ENCODE assay signal across 7 cellular contexts in the genomic region with DNA sequence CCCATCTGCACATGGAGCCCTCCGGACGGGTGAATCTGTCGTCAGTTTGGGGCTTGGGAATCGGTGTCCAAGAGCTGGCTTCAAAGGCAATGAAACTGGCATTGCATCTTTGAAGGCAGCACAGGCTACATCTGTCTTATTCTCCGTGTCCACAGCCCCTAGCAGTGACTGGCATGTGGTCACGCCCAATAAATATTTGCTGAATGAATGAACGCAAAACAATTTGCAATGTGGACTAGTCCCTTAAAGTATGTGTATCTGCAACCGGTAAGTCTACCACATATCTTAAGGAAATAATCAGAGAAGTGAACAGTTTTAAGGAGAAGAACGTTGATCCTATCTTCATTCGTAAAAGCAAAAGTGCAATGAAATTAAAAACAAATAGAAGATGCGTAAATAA. TPM values are rescaled to one million over a fixed set of nuclear protein-coding genes. Genes with fewer than 3 reads are reported as not detected.
DNase-seq lines count a peak whose midpoint lies in the region; ATAC-seq and TF ChIP-seq lines count a peak whose summit lies in the region.

No MANE protein-coding gene starts in this region.

- no peak for TF ChIP-seq CTCF in coronary artery (IDR thresholded peaks at IDR 0.05)
- no peak for TF ChIP-seq CTCF in psoas muscle (IDR thresholded peaks at IDR 0.05)

- ATAC-seq in psoas muscle: peak in 2 of 4 donors; percentile 15 to 16

- H3K9me3 ChIP-seq in psoas muscle: no peaks in the 10 kb centered on the region

- peaks cover 58% of the 10 kb centered on the region for H3K4me1 ChIP-seq in psoas muscle

- intact Hi-C loops in psoas muscle (cut with DNase I): loop anchor here in 1 of 2 donors (5.0 kb wide), 1 partner anchor 60 kb away; no protein-coding TSS in a partner anchor

- no peaks in the 10 kb centered on the region for H3K27me3 ChIP-seq in psoas muscle (ENCODE audit: insufficient read depth in 3 of 3, low read length in 2 of 3)

- no peak overlapping the region for H3K4me3 ChIP-seq in coronary artery
- H3K4me3 ChIP-seq in psoas muscle: peak overlapping the region; percentile 48

- 17 to 30% (median 24%) methylated on average over 11 of the region's 11 CpGs for WGBS in psoas muscle, 3 donors

- no peaks in the 10 kb centered on the region for H3K36me3 ChIP-seq in psoas muscle (ENCODE audit: insufficient read depth in 1 of 2, low read depth in 1 of 2)

- DNase-seq in EH (ENCODE audit: low read depth): peak; percentile 74
- DNase-seq in NCI-H69 (lab: John Stamatoyannopoulos, UW): peak; percentile 59
- no peak for DNase-seq in coronary artery (ENCODE audit: low spot score)
- DNase-seq in psoas muscle: no peak
- DNase-seq in iPS-NIHi7 (ENCODE audit: extremely low spot score): no peak
- DNase-seq in activated naive CD4-positive, alpha-beta T cell treated with anti-CD3 and anti-CD28 coated beads, Interleukin-2, amount 50 U/mL, for 16 hours: no peak
- no peak for DNase-seq in NCI-H2227 treated with DMSO at 0.1 percent for 48 hours (lab: John Stamatoyannopoulos, UW)

- peak overlapping the region; percentile 86 to 96 for H3K27ac ChIP-seq in coronary artery
- peak overlapping the region; percentile 73 for H3K27ac ChIP-seq in psoas muscle

RNA-seq across cellular contexts. Expression of gene PMEPA1, which starts 8.0 kb away (rescaled TPM):
- total RNA-seq in psoas muscle: 10 to 100 TPM in 3 of 4 donors, 1 to 10 TPM in 1; 8.9 to 19.5 (median 15.6) TPM
- polyA plus RNA-seq in psoas muscle: 10 to 100 TPM; 17.1 to 34.0 (median 30.7) TPM

Comparison
In these comparisons a context has a peak if more than half of its experiments do, and no peak if none do; other contexts are left out.
1. DNase-seq: peak in EH (single experiment) and NCI-H69 (single experiment); none in coronary artery (single experiment), psoas muscle (0 of 2), iPS-NIHi7 (single experiment), activated naive CD4-positive, alpha-beta T cell treated with anti-CD3 and anti-CD28 coated beads, Interleukin-2, amount 50 U/mL, for 16 hours (single experiment) and NCI-H2227 treated with DMSO at 0.1 percent for 48 hours (single experiment).